ENCODE assay signal across 9 cellular contexts in genomic region chr15:26891448-26891881, GRCh38. TPM values are rescaled to one million over a fixed set of nuclear protein-coding genes. Genes with fewer than 3 reads are reported as not detected.
DNase-seq lines count a peak whose midpoint lies in the region; ATAC-seq, FAIRE-seq and TF ChIP-seq lines count a peak whose summit lies in the region.
"Had no signal": no experiment of that assay in that cellular context is flagged by ENCODE, and none has a peak within 500 bp of the region (broad histone marks: within the 10 kb centered on the region; RNA-seq: fewer than 3 reads in every experiment).

No MANE protein-coding gene starts in this region.

- TF ChIP-seq CTCF in D721Med (IDR thresholded peaks at IDR 0.05; ENCODE audit: insufficient read depth, missing control alignments), result peak; percentile 40
- TF ChIP-seq CTCF in cardiac muscle cell (IDR thresholded peaks at IDR 0.05; ENCODE audit: low read depth, low read length), result peak; percentile 63

- peaks cover 2% of the 10 kb centered on the region for H3K9me3 Mint-ChIP-seq in activated naive CD8-positive, alpha-beta T cell treated with anti-CD3 and anti-CD28 coated beads for 36 hours
- H3K9me3 Mint-ChIP-seq in naive thymus-derived CD8-positive, alpha-beta T cell, result peaks cover 0 to 6% (median 2%) of the 10 kb centered on the region in 9 donors

- FAIRE-seq in D721Med (lab: Jason Lieb, UNC), result no peak
- FAIRE-seq: TTC549 had no signal

- no peaks in the 10 kb centered on the region for H3K4me1 Mint-ChIP-seq in activated naive CD8-positive, alpha-beta T cell treated with anti-CD3 and anti-CD28 coated beads for 36 hours
- peaks cover 0 to 8% (median 2%) of the 10 kb centered on the region in 4 donors for H3K4me1 Mint-ChIP-seq in naive thymus-derived CD8-positive, alpha-beta T cell

- H3K4me1 ChIP-seq in cardiac muscle cell (ENCODE audit: low read depth), result no peaks in the 10 kb centered on the region

- H3K4me3 ChIP-seq in cardiac muscle cell, result no peak overlapping the region

- no peaks in the 10 kb centered on the region for H3K36me3 Mint-ChIP-seq in activated naive CD8-positive, alpha-beta T cell treated with anti-CD3 and anti-CD28 coated beads for 36 hours
- no peaks in the 10 kb centered on the region for H3K36me3 Mint-ChIP-seq in naive thymus-derived CD8-positive, alpha-beta T cell

- H3K27me3 Mint-ChIP-seq in activated naive CD8-positive, alpha-beta T cell treated with anti-CD3 and anti-CD28 coated beads for 36 hours, result peaks cover 16% of the 10 kb centered on the region
- H3K27me3 Mint-ChIP-seq in naive thymus-derived CD8-positive, alpha-beta T cell, result peaks cover 11 to 36% (median 17%) of the 10 kb centered on the region in 5 donors

- ATAC-seq in HG02642 (IDR thresholded peaks at IDR 0.05; ENCODE audit: poor library complexity, unreplicated experiment) (peak; percentile 67), HG03159 (IDR thresholded peaks at IDR 0.05; ENCODE audit: unreplicated experiment) (no peak)
- ATAC-seq in naive thymus-derived CD8-positive, alpha-beta T cell, result no peak

- no peak overlapping the region for H3K27ac ChIP-seq in cardiac muscle cell

- no peaks in the 10 kb centered on the region for H3K36me3 ChIP-seq in cardiac muscle cell

- DNase-seq in D721Med (ENCODE audit: insufficient read length, low spot score) (peak; percentile 69), NCI-H446 treated with DMSO at 0.1 percent for 48 hours (lab: John Stamatoyannopoulos, UW) (peak; percentile 17), cardiac muscle cell (ENCODE audit: low read depth in 1 of 2, low spot score in 1 of 2) (peak; percentile 73 to 86), putamen (ENCODE audit: low spot score) (peak; percentile 73)
- peak; percentile 49 for DNase-seq in activated naive CD8-positive, alpha-beta T cell treated with anti-CD3 and anti-CD28 coated beads for 36 hours
- DNase-seq in naive thymus-derived CD8-positive, alpha-beta T cell, result no peak

- H3K4me3 Mint-ChIP-seq in activated naive CD8-positive, alpha-beta T cell treated with anti-CD3 and anti-CD28 coated beads for 36 hours, result no peak overlapping the region
- no peak overlapping the region for H3K4me3 Mint-ChIP-seq in naive thymus-derived CD8-positive, alpha-beta T cell

- POLR2A ChIA-PET in naive thymus-derived CD8-positive, alpha-beta T cell (lab: Charles Lee), result no interaction called here

- H3K27me3 ChIP-seq in cardiac muscle cell, result no peaks in the 10 kb centered on the region

- H3K27ac Mint-ChIP-seq in activated naive CD8-positive, alpha-beta T cell treated with anti-CD3 and anti-CD28 coated beads for 36 hours, result no peak overlapping the region
- H3K27ac Mint-ChIP-seq in naive thymus-derived CD8-positive, alpha-beta T cell, result no peak overlapping the region

- no peaks in the 10 kb centered on the region for H3K9me3 ChIP-seq in cardiac muscle cell (ENCODE audit: low read depth)

RNA-seq across cellular contexts. Expression of gene GABRA5, which starts 24.6 kb away (rescaled TPM):
- total RNA-seq in activated naive CD8-positive, alpha-beta T cell treated with anti-CD3 and anti-CD28 coated beads for 36 hours, result not detected
- 0.32 TPM in 1 of 2 replicates, not detected in the other for total RNA-seq in cardiac muscle cell
- polyA plus RNA-seq in cardiac muscle cell, result 0.10 TPM in 1 of 2 replicates, not detected in the other
- total RNA-seq in naive thymus-derived CD8-positive, alpha-beta T cell, result not detected
- not detected for polyA plus RNA-seq in naive thymus-derived CD8-positive, alpha-beta T cell

Comparison
In these comparisons a context has a peak if more than half of its experiments do, and no peak if none do; other contexts are left out.
1. DNase-seq: peak in D721Med (single experiment), NCI-H446 treated with DMSO at 0.1 percent for 48 hours (single experiment), activated naive CD8-positive, alpha-beta T cell treated with anti-CD3 and anti-CD28 coated beads for 36 hours (single experiment), cardiac muscle cell (2 of 2) and putamen (single experiment); none in naive thymus-derived CD8-positive, alpha-beta T cell (0 of 10).